Comparison of ENCODE assay signal across 8 cellular contexts in genomic region chr16:58129097-58129936, GRCh38.
DNase-seq lines count a peak whose midpoint lies in the region; ATAC-seq and FAIRE-seq lines count a peak whose summit lies in the region.

Gene CFAP20 (minus strand): TSS chr16:58129381. CDS start chr16:58129115, 266 bp downstream.

- DNase-seq in COLO829 (ENCODE audit: low spot score): peak; percentile 79
- peak; percentile 97 for DNase-seq in HTR-8/SVneo (ENCODE audit: insufficient read length, low spot score)
- peak; percentile 99 for DNase-seq in NOMO-1 treated with dmso at 0.1 percent for 144 hours (lab: John Stamatoyannopoulos, UW; ENCODE audit: unreplicated experiment)
- peak; percentile 81 to 92 (median 86) for DNase-seq in activated CD8-positive, alpha-beta memory T cell treated with anti-CD3 and anti-CD28 coated beads for 48 hours (ENCODE audit: low read depth in 2 of 3, low spot score in 2 of 3)
- DNase-seq in effector memory CD8-positive, alpha-beta T cell: peak; percentile 93 to 94 (median 93)
- DNase-seq in medulla oblongata (ENCODE audit: extremely low spot score): peak; percentile 99
- DNase-seq in stimulated activated CD8-positive, alpha-beta memory T cell treated with anti-CD3 and anti-CD28 coated beads, Interleukin-12 subunit alpha, Interleukin-12 subunit beta, amount 100 ng/mL, for 1 hour (ENCODE audit: low read depth): peak; percentile 94

- H3K27me3 Mint-ChIP-seq in effector memory CD8-positive, alpha-beta T cell: no peaks in the 10 kb centered on the region

- peak within 1 kb of the TSS; percentile 91 to 93 for H3K4me3 Mint-ChIP-seq in effector memory CD8-positive, alpha-beta T cell

- peak; percentile 78 for ATAC-seq in GM21367 (IDR thresholded peaks at IDR 0.05; ENCODE audit: unreplicated experiment)
- ATAC-seq in effector memory CD8-positive, alpha-beta T cell (replicated peaks): peak; percentile 83

- peaks cover 16% of the 10 kb centered on the region for H3K36me3 Mint-ChIP-seq in effector memory CD8-positive, alpha-beta T cell (ENCODE audit: insufficient read depth)

- peaks cover 36 to 44% of the 10 kb centered on the region in 2 donors for H3K4me1 Mint-ChIP-seq in effector memory CD8-positive, alpha-beta T cell (ENCODE audit: low read depth in 2 of 2)

- peak; percentile 97 for FAIRE-seq in HTR-8/SVneo (lab: Jason Lieb, UNC)

- H3K9me3 Mint-ChIP-seq in effector memory CD8-positive, alpha-beta T cell: no peaks in the 10 kb centered on the region

- H3K27ac Mint-ChIP-seq in effector memory CD8-positive, alpha-beta T cell: peak within 1 kb of the TSS; percentile 98 to 99

Comparison
In these comparisons a context has a peak if more than half of its experiments do, and no peak if none do; other contexts are left out.
1. Peak in every context shown above with its lines: DNase-seq and ATAC-seq.